13 cellular contexts compared by ENCODE assay signal in the genomic region with DNA sequence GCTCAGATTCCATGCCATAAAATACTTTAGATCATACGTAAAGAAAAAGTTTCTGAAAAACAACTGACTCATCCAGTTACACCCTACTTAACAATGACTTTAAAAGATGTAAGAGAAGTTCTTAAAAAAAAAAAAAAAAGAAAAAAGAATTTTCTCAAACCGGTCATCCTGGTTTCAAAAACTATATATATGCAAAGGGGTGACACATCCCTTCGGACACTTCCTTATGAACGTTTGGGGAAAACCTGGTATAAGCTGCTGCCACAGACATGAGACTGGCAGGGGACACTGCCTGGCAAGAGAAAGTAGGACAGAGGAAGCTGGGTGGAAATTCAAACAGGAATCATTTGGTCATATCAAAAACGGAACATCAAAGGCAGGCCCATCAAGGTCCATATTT.
DNase-seq lines count a peak whose midpoint lies in the region; ATAC-seq, FAIRE-seq and TF ChIP-seq lines count a peak whose summit lies in the region.
"Had no signal": no experiment of that assay in that cellular context is flagged by ENCODE, and none has a peak within 500 bp of the region (broad histone marks: within the 10 kb centered on the region; RNA-seq: fewer than 3 reads in every experiment).

No MANE protein-coding gene starts in this region.

- FAIRE-seq in GM19239 (lab: Jason Lieb, UNC): no peak

- intact Hi-C loops in mucosa of descending colon (cut with DNase I, micrococcal nuclease): no loop called here

- H3K27me3 ChIP-seq in AG04450 (ENCODE audit: control insufficient read depth, insufficient read depth, low read length) (no peaks in the 10 kb centered on the region), MG63 (no peaks in the 10 kb centered on the region)
- H3K27me3 ChIP-seq: BLaER1 treated with 17β-estradiol and CSF1 and Interleukin-3, amounts not matched to agents 10 nM and 100 nM; gastroesophageal sphincter had no signal

- TF ChIP-seq CTCF in AG04450 (IDR thresholded peaks at IDR 0.05; ENCODE audit: low read depth, low read length): no peak
- TF ChIP-seq CTCF in mucosa of descending colon (IDR thresholded peaks at IDR 0.05): no peak

- DNase-seq in AG04450 (ENCODE audit: low read depth, low spot score) (no peak), MG63 (peak; percentile 12), epithelial cell of prostate (ENCODE audit: low read depth, low spot score) (peak; percentile 77), mucosa of descending colon (no peak), GDM1 (lab: John Stamatoyannopoulos, UW) (no peak), GM19239 (ENCODE audit: insufficient read length, low spot score) (no peak), DMS114 treated with DMSO at 0.1 percent for 48 hours (lab: John Stamatoyannopoulos, UW; ENCODE audit: unreplicated experiment) (no peak)
- DNase-seq: activated effector memory CD4-positive, alpha-beta T cell treated with Interleukin-2 at 50 U/mL for 16 hours; naive thymus-derived CD4-positive, alpha-beta T cell; stimulated activated CD4-positive, alpha-beta T cell treated with anti-CD3 and anti-CD28 coated beads, Interleukin-4, amount 100 ng/mL, for 1 hour had no signal

- ATAC-seq in mucosa of descending colon (peak; percentile 95), HG03280 (IDR thresholded peaks at IDR 0.05; ENCODE audit: unreplicated experiment) (no peak)
- ATAC-seq: gastroesophageal sphincter; naive thymus-derived CD4-positive, alpha-beta T cell had no signal

- no peak overlapping the region for H3K4me3 ChIP-seq in AG04450 (ENCODE audit: low read depth, low read length)
- H3K4me3 ChIP-seq in MG63: no peak overlapping the region
- H3K4me3 ChIP-seq in mucosa of descending colon: no peak overlapping the region
- H3K4me3 ChIP-seq: BLaER1 treated with 17β-estradiol and CSF1 and Interleukin-3, amounts not matched to agents 10 nM and 100 nM; gastroesophageal sphincter had no signal

- CTCF ChIA-PET in AG04450 (lab: Charles Lee): interaction anchor here (0.7 kb wide), 2 partner anchors 812 to 1133 kb away, joined by 4 to 11 read pairs; no protein-coding TSS in a partner anchor

- peaks cover 8% of the 10 kb centered on the region for H3K4me1 ChIP-seq in mucosa of descending colon (ENCODE audit: low read depth)

- no peaks in the 10 kb centered on the region for H3K9me3 ChIP-seq in AG04450 (ENCODE audit: control insufficient read depth, insufficient read depth, low read length)
- H3K9me3 ChIP-seq in MG63: no peaks in the 10 kb centered on the region
- no peaks in the 10 kb centered on the region for H3K9me3 ChIP-seq in mucosa of descending colon
- H3K9me3 ChIP-seq: gastroesophageal sphincter had no signal

- H3K36me3 ChIP-seq in MG63: no peaks in the 10 kb centered on the region
- H3K36me3 ChIP-seq in mucosa of descending colon (ENCODE audit: low read depth): no peaks in the 10 kb centered on the region
- H3K36me3 ChIP-seq: BLaER1 treated with 17β-estradiol and CSF1 and Interleukin-3, amounts not matched to agents 10 nM and 100 nM; gastroesophageal sphincter had no signal

- H3K27ac ChIP-seq in AG04450 (ENCODE audit: low read depth, low read length): peak overlapping the region; percentile 82
- peak overlapping the region; percentile 88 for H3K27ac ChIP-seq in epithelial cell of prostate
- H3K27ac ChIP-seq: BLaER1 treated with 17β-estradiol and CSF1 and Interleukin-3, amounts not matched to agents 10 nM and 100 nM had no signal

- POLR2A ChIA-PET in AG04450 (lab: Yijun Ruan, JAX): interaction anchor here (0.7 kb wide), 1 partner anchor 12 kb away, joined by 4 read pairs; no protein-coding TSS in a partner anchor

Comparison
In these comparisons a context has a peak if more than half of its experiments do, and no peak if none do; other contexts are left out.
1. DNase-seq: peak in MG63 (single experiment) and epithelial cell of prostate (single experiment); none in AG04450 (single experiment), mucosa of descending colon (0 of 3), GDM1 (single experiment), GM19239 (single experiment) and DMS114 treated with DMSO at 0.1 percent for 48 hours (single experiment).